Comparison of ENCODE assay signal across 24 cellular contexts in genomic region chr3:177348974-177349373, GRCh38.
DNase-seq lines count a peak whose midpoint lies in the region; ATAC-seq and FAIRE-seq lines count a peak whose summit lies in the region.
"Had no signal": no experiment of that assay in that cellular context is flagged by ENCODE, and none has a peak within 500 bp of the region (broad histone marks: within the 10 kb centered on the region; RNA-seq: fewer than 3 reads in every experiment).

No MANE protein-coding gene starts in this region.

- H3K36me3 ChIP-seq in SJCRH30 = no peaks in the 10 kb centered on the region
- H3K36me3 ChIP-seq: heart left ventricle, prostate gland, tibial nerve had no signal

- H3K4me3 Mint-ChIP-seq in activated naive CD8-positive, alpha-beta T cell = no peak overlapping the region
- H3K4me3 Mint-ChIP-seq in activated naive CD8-positive, alpha-beta T cell treated with anti-CD3 and anti-CD28 coated beads, Interleukin-2, amount 50 U/mL, for 24 hours = no peak overlapping the region
- no peak overlapping the region for H3K4me3 Mint-ChIP-seq in memory B cell
- H3K4me3 Mint-ChIP-seq: activated T-cell treated with anti-CD3 and anti-CD28 coated beads, Interleukin-2, amount 50 U/mL, for 24 hours; natural killer cell treated with Interleukin-12 subunit alpha and Interleukin-12 subunit beta and Interleukin-15 and Interleukin-18, amount 100 ng/mL, for 72 hours had no signal

- no peaks in the 10 kb centered on the region for H3K27me3 Mint-ChIP-seq in activated naive CD8-positive, alpha-beta T cell
- no peaks in the 10 kb centered on the region for H3K27me3 Mint-ChIP-seq in activated naive CD8-positive, alpha-beta T cell treated with anti-CD3 and anti-CD28 coated beads, Interleukin-2, amount 50 U/mL, for 24 hours
- no peaks in the 10 kb centered on the region for H3K27me3 Mint-ChIP-seq in memory B cell
- H3K27me3 Mint-ChIP-seq: activated T-cell treated with anti-CD3 and anti-CD28 coated beads, Interleukin-2, amount 50 U/mL, for 24 hours; natural killer cell treated with Interleukin-12 subunit alpha and Interleukin-12 subunit beta and Interleukin-15 and Interleukin-18, amount 100 ng/mL, for 72 hours had no signal

- H3K27ac ChIP-seq in SJCRH30 = peak overlapping the region; percentile 40; the same call in 1 of the 2 replicates
- H3K27ac ChIP-seq: heart left ventricle, prostate gland, tibial nerve had no signal

- FAIRE-seq in RCC 7860 (lab: Jason Lieb, UNC) = no peak
- FAIRE-seq: A204.1, GM12891 had no signal

- no peak overlapping the region for H3K4me3 ChIP-seq in SJCRH30
- H3K4me3 ChIP-seq: heart left ventricle, prostate gland, tibial nerve had no signal

- H3K9me3 Mint-ChIP-seq in activated naive CD8-positive, alpha-beta T cell (ENCODE audit: low read depth) = no peaks in the 10 kb centered on the region
- no peaks in the 10 kb centered on the region for H3K9me3 Mint-ChIP-seq in activated naive CD8-positive, alpha-beta T cell treated with anti-CD3 and anti-CD28 coated beads, Interleukin-2, amount 50 U/mL, for 24 hours
- H3K9me3 Mint-ChIP-seq in memory B cell = no peaks in the 10 kb centered on the region
- H3K9me3 Mint-ChIP-seq: activated T-cell treated with anti-CD3 and anti-CD28 coated beads, Interleukin-2, amount 50 U/mL, for 24 hours had no signal

- no peaks in the 10 kb centered on the region for H3K36me3 Mint-ChIP-seq in activated naive CD8-positive, alpha-beta T cell
- H3K36me3 Mint-ChIP-seq in activated naive CD8-positive, alpha-beta T cell treated with anti-CD3 and anti-CD28 coated beads, Interleukin-2, amount 50 U/mL, for 24 hours (ENCODE audit: low read depth) = no peaks in the 10 kb centered on the region
- no peaks in the 10 kb centered on the region for H3K36me3 Mint-ChIP-seq in memory B cell
- H3K36me3 Mint-ChIP-seq: natural killer cell treated with Interleukin-12 subunit alpha and Interleukin-12 subunit beta and Interleukin-15 and Interleukin-18, amount 100 ng/mL, for 72 hours had no signal

- H3K9me3 ChIP-seq in SJCRH30 (replicated peaks) = no peaks in the 10 kb centered on the region
- H3K9me3 ChIP-seq: Caco-2, heart left ventricle, prostate gland, tibial nerve had no signal

- ATAC-seq in activated naive CD8-positive, alpha-beta T cell treated with anti-CD3 and anti-CD28 coated beads, Interleukin-2, amount 50 U/mL, for 24 hours = no peak
- no peak for ATAC-seq in memory B cell (ENCODE audit: low read depth)
- no peak for ATAC-seq in GM21360 (IDR thresholded peaks at IDR 0.05; ENCODE audit: unreplicated experiment)
- no peak for ATAC-seq in GM21529 (IDR thresholded peaks at IDR 0.05; ENCODE audit: unreplicated experiment)
- ATAC-seq: heart left ventricle; left lobe of liver; natural killer cell treated with Interleukin-12 subunit alpha and Interleukin-12 subunit beta and Interleukin-15 and Interleukin-18, amount 100 ng/mL, for 72 hours had no signal

- H3K27me3 ChIP-seq in SJCRH30 = no peaks in the 10 kb centered on the region
- H3K27me3 ChIP-seq: heart left ventricle, tibial nerve had no signal

- no peak for DNase-seq in activated naive CD8-positive, alpha-beta T cell treated with anti-CD3 and anti-CD28 coated beads, Interleukin-2, amount 50 U/mL, for 24 hours
- DNase-seq in SJCRH30 = no peak
- DNase-seq in memory B cell (ENCODE audit: low spot score in 2 of 2) = no peak
- DNase-seq in RCC 7860 (ENCODE audit: low spot score) = no peak
- DNase-seq in NCI-H526 (lab: John Stamatoyannopoulos, UW) = no peak
- DNase-seq: activated CD4-positive, CD25-positive, alpha-beta regulatory T cell treated with anti-CD3 and anti-CD28 coated beads, Interleukin-2, amount 50 U/mL, for 72 hours; activated naive CD4-positive, alpha-beta T cell; activated T-cell treated with anti-CD3 and anti-CD28 coated beads, Interleukin-2, amount 50 U/mL, for 24 hours; Caco-2; caudate nucleus; DND-41; heart left ventricle; midbrain; NCI-H1436; NCI-H510A had no signal

- H3K4me1 Mint-ChIP-seq in activated naive CD8-positive, alpha-beta T cell (ENCODE audit: low read depth) = peaks cover 54% of the 10 kb centered on the region
- peaks cover 81% of the 10 kb centered on the region for H3K4me1 Mint-ChIP-seq in activated naive CD8-positive, alpha-beta T cell treated with anti-CD3 and anti-CD28 coated beads, Interleukin-2, amount 50 U/mL, for 24 hours
- H3K4me1 Mint-ChIP-seq in memory B cell = peaks cover 49% of the 10 kb centered on the region

- H3K4me1 ChIP-seq in SJCRH30 = peaks cover 35% of the 10 kb centered on the region

- H3K27ac Mint-ChIP-seq in activated naive CD8-positive, alpha-beta T cell = peak overlapping the region; percentile 35
- no peak overlapping the region for H3K27ac Mint-ChIP-seq in activated naive CD8-positive, alpha-beta T cell treated with anti-CD3 and anti-CD28 coated beads, Interleukin-2, amount 50 U/mL, for 24 hours
- H3K27ac Mint-ChIP-seq in memory B cell = peak overlapping the region; percentile 7
- H3K27ac Mint-ChIP-seq: activated T-cell treated with anti-CD3 and anti-CD28 coated beads, Interleukin-2, amount 50 U/mL, for 24 hours had no signal
